ENCODE assay signal across 8 cellular contexts in the genomic region with DNA sequence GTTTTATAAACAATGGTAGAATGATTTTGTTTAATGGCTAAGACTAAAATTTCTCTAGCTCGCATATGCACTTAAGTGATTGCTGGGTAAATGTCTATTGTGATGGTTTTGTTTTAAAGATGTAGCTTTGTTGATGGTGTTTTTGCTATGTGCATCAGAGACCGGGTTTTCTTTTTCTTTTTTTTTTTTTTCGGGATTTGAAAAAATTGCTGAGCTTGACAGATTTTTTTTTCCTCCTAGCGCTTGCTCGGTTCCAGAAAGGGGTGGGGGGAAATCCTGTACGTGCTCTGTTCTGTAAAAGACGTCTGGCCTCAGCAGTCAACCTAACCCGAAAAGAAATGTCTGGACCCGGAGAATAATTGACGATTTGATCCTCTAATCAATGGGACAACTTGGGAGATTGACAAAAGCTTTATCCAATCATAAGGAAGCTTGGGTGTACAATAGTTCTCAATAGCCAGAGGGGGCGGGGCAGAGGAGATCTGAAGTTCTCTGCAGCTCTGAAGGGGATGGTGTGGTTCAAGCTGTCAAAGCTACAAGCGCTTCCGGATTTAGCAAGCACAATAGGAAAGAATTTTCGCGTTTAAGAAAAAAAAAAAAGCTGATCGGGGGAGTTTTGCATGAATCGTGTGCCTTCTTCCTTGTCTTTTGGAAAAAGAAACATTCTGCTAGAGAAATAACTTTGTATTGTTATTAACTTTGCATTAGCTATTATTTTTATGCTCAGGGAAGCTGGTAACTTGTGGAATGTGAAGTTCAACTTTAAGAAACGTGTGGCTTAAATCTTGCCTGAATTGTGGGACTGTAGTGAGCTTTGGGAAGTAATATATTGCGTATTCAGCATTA.
DNase-seq lines count a peak whose midpoint lies in the region; FAIRE-seq and TF ChIP-seq lines count a peak whose summit lies in the region.

No MANE protein-coding gene starts in this region.

- DNase-seq in D721Med (ENCODE audit: insufficient read length, low spot score), result peak; percentile 68
- DNase-seq in GOT3 (lab: John Stamatoyannopoulos, UW), result peak; percentile 71
- peak; percentile 81 for DNase-seq in activated gamma-delta T cell treated with anti-CD3 and anti-CD28 coated beads, Interleukin-2, amount 50 U/mL, for 16 hours (ENCODE audit: low read depth)
- DNase-seq in foreskin fibroblast, result peak; percentile 99
- DNase-seq in nephron progenitor cell, result peak; percentile 87

- no peaks in the 10 kb centered on the region for H3K9me3 ChIP-seq in Loucy (ENCODE audit: insufficient read depth, low read depth, low read length)

- peak overlapping the region; percentile 71 for H3K4me3 ChIP-seq in Loucy (ENCODE audit: low read length, poor library complexity, severe bottlenecking)
- H3K4me3 ChIP-seq in foreskin fibroblast (ENCODE audit: low read depth in 1 of 2, low read length in 2 of 2), result peak overlapping the region; percentile 47 to 68

- H3K27me3 Mint-ChIP-seq in nephron progenitor cell (ENCODE audit: low read depth, poor library complexity), result peaks cover 55% of the 10 kb centered on the region
- peaks cover 25% of the 10 kb centered on the region for H3K27me3 Mint-ChIP-seq in stimulated activated naive CD8-positive, alpha-beta T cell treated with anti-CD3 and anti-CD28 coated beads, Interleukin-15, Interleukin-2, amounts not matched to agents 100 ng/mL and 50 ng/mL, for 24 hours

- TF ChIP-seq POLR2A in Raji (IDR thresholded peaks at IDR 0.05; ENCODE audit: insufficient read depth, low read depth, low read length), result peak; percentile 31; the same call in 1 of the 2 replicates

- H3K4me1 ChIP-seq in Loucy (ENCODE audit: insufficient read depth, low read length, poor library complexity, severe bottlenecking), result peaks cover 35% of the 10 kb centered on the region

- H3K27me3 ChIP-seq in Loucy (ENCODE audit: insufficient read depth, low read length, poor library complexity, severe bottlenecking), result no peaks in the 10 kb centered on the region

- no peaks in the 10 kb centered on the region for H3K79me2 ChIP-seq in Loucy (ENCODE audit: insufficient read depth, low read length)

- H3K9ac ChIP-seq in Loucy (ENCODE audit: low read depth, low read length, poor library complexity, severe bottlenecking), result peak overlapping the region; percentile 65

- no peak for FAIRE-seq in D721Med (lab: Jason Lieb, UNC)

- H4K20me1 ChIP-seq in Loucy (ENCODE audit: insufficient read depth, low read length, poor library complexity, severe bottlenecking), result no peaks in the 10 kb centered on the region

- H3K4me3 Mint-ChIP-seq in nephron progenitor cell, result peak overlapping the region; percentile 98
- H3K4me3 Mint-ChIP-seq in stimulated activated naive CD8-positive, alpha-beta T cell treated with anti-CD3 and anti-CD28 coated beads, Interleukin-15, Interleukin-2, amounts not matched to agents 100 ng/mL and 50 ng/mL, for 24 hours, result peak overlapping the region; percentile 88

- no peaks in the 10 kb centered on the region for H3K36me3 ChIP-seq in Loucy (ENCODE audit: insufficient read depth, low read length)

- H3K9me3 Mint-ChIP-seq in nephron progenitor cell, result no peaks in the 10 kb centered on the region
- no peaks in the 10 kb centered on the region for H3K9me3 Mint-ChIP-seq in stimulated activated naive CD8-positive, alpha-beta T cell treated with anti-CD3 and anti-CD28 coated beads, Interleukin-15, Interleukin-2, amounts not matched to agents 100 ng/mL and 50 ng/mL, for 24 hours

- TF ChIP-seq CTCF in D721Med (IDR thresholded peaks at IDR 0.05; ENCODE audit: insufficient read depth, missing control alignments) (no peak), Loucy (conservative IDR thresholded peaks at IDR 0.05; ENCODE audit: low read length) (no peak), foreskin fibroblast (IDR thresholded peaks at IDR 0.05; ENCODE audit: low read depth, low read length) (no peak), nephron progenitor cell (IDR thresholded peaks at IDR 0.05) (no peak)

- H3K4me1 Mint-ChIP-seq in nephron progenitor cell, result peaks cover 49% of the 10 kb centered on the region
- H3K4me1 Mint-ChIP-seq in stimulated activated naive CD8-positive, alpha-beta T cell treated with anti-CD3 and anti-CD28 coated beads, Interleukin-15, Interleukin-2, amounts not matched to agents 100 ng/mL and 50 ng/mL, for 24 hours (ENCODE audit: low read depth), result peaks cover 54% of the 10 kb centered on the region

- H3K36me3 Mint-ChIP-seq in nephron progenitor cell (ENCODE audit: low read depth), result no peaks in the 10 kb centered on the region
- H3K36me3 Mint-ChIP-seq in stimulated activated naive CD8-positive, alpha-beta T cell treated with anti-CD3 and anti-CD28 coated beads, Interleukin-15, Interleukin-2, amounts not matched to agents 100 ng/mL and 50 ng/mL, for 24 hours (ENCODE audit: low read depth), result no peaks in the 10 kb centered on the region

- peak overlapping the region; percentile 74 for H3K4me2 ChIP-seq in Loucy (ENCODE audit: low read depth, low read length, poor library complexity, severe bottlenecking)

- H3K9me2 ChIP-seq in Loucy (replicated peaks; ENCODE audit: low read depth, low read length), result no peaks in the 10 kb centered on the region

- H3F3A ChIP-seq in Loucy (ENCODE audit: low read depth), result no peaks in the 10 kb centered on the region

- no peak overlapping the region for H3K27ac Mint-ChIP-seq in nephron progenitor cell
- H3K27ac Mint-ChIP-seq in stimulated activated naive CD8-positive, alpha-beta T cell treated with anti-CD3 and anti-CD28 coated beads, Interleukin-15, Interleukin-2, amounts not matched to agents 100 ng/mL and 50 ng/mL, for 24 hours, result peak overlapping the region; percentile 75

- H2AFZ ChIP-seq in Loucy (ENCODE audit: low read length), result peak overlapping the region; percentile 73

Comparison
In these comparisons a context has a peak if more than half of its experiments do, and no peak if none do; other contexts are left out.
1. Peak in every context shown above with its lines: DNase-seq and H3K4me3 ChIP-seq.